In the genomic region with DNA sequence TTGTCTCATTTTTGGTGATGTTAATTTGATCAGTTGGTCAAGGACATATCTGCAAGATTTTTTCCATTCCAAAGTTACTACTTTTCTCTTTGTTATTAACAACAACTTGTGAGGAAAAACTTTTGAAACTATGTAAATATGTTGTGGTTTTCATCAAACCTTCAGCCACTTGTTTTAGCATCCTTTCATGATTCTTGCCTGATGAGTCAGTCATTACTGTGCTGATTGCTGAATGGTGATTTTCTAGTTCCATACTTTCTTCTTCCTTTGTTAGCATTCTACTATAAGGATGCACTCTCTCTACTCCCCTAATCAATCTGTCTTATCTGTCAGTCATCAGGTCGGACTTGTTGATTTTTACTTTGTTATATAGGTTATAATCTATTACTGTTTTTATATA, we compare ENCODE assay signal across 15 cellular contexts. TPM values are rescaled to one million over a fixed set of nuclear protein-coding genes. Genes with fewer than 3 reads are reported as not detected.
DNase-seq lines count a peak whose midpoint lies in the region; ATAC-seq and TF ChIP-seq lines count a peak whose summit lies in the region.
"Had no signal": no experiment of that assay in that cellular context is flagged by ENCODE, and none has a peak within 500 bp of the region (broad histone marks: within the 10 kb centered on the region; RNA-seq: fewer than 3 reads in every experiment).

No MANE protein-coding gene starts in this region.

- no peaks in the 10 kb centered on the region for H3K4me1 ChIP-seq in Peyer's patch
- H3K4me1 ChIP-seq: upper lobe of right lung had no signal

- H3K27ac Mint-ChIP-seq in HFFc6 = peak overlapping the region; percentile 71
- H3K27ac Mint-ChIP-seq in activated T-helper 17 cell treated with anti-CD3 and anti-CD28 coated beads, Interleukin-2, amount 50 U/mL, for 72 hours = peak overlapping the region; percentile 83

- H3K27me3 Mint-ChIP-seq in HFFc6 (ENCODE audit: insufficient read depth) = no peaks in the 10 kb centered on the region
- H3K27me3 Mint-ChIP-seq in activated T-helper 17 cell treated with anti-CD3 and anti-CD28 coated beads, Interleukin-2, amount 50 U/mL, for 72 hours = no peaks in the 10 kb centered on the region
- H3K27me3 Mint-ChIP-seq: naive B cell had no signal

- ATAC-seq in activated T-helper 17 cell treated with anti-CD3 and anti-CD28 coated beads, Interleukin-2, amount 50 U/mL, for 72 hours (replicated peaks) = peak; percentile 40
- ATAC-seq in HG02840 (IDR thresholded peaks at IDR 0.05; ENCODE audit: low FRiP score, unreplicated experiment) (no peak), esophagus mucosa (no peak)
- ATAC-seq: upper lobe of right lung had no signal

- peaks cover 5% of the 10 kb centered on the region; the same call in 1 of the 2 replicates for H3K9me3 Mint-ChIP-seq in HFFc6
- peaks cover 12% of the 10 kb centered on the region for H3K9me3 Mint-ChIP-seq in activated T-helper 17 cell treated with anti-CD3 and anti-CD28 coated beads, Interleukin-2, amount 50 U/mL, for 72 hours

- H3K27me3 ChIP-seq in Peyer's patch = no peaks in the 10 kb centered on the region
- H3K27me3 ChIP-seq: upper lobe of right lung had no signal

- no peaks in the 10 kb centered on the region for H3K9me3 ChIP-seq in Peyer's patch
- H3K9me3 ChIP-seq: upper lobe of right lung had no signal

- peaks cover 65% of the 10 kb centered on the region for H3K36me3 Mint-ChIP-seq in HFFc6 (ENCODE audit: low read depth)
- H3K36me3 Mint-ChIP-seq in activated T-helper 17 cell treated with anti-CD3 and anti-CD28 coated beads, Interleukin-2, amount 50 U/mL, for 72 hours (ENCODE audit: low read depth) = peaks cover 99% of the 10 kb centered on the region

- H3K27ac ChIP-seq in Peyer's patch = no peak overlapping the region
- H3K27ac ChIP-seq: upper lobe of right lung, VCaP had no signal

- peaks cover 0 to 85% (median 0%) of the 10 kb centered on the region in 3 donors for H3K36me3 ChIP-seq in Peyer's patch

- TF ChIP-seq CTCF in HFFc6 (IDR thresholded peaks at IDR 0.05) = no peak
- TF ChIP-seq CTCF in Peyer's patch (IDR thresholded peaks at IDR 0.05) = no peak

- no peak overlapping the region for H3K4me3 ChIP-seq in Peyer's patch
- H3K4me3 ChIP-seq: upper lobe of right lung had no signal

- peaks cover 65% of the 10 kb centered on the region for H3K4me1 Mint-ChIP-seq in HFFc6 (ENCODE audit: low read depth)
- peaks cover 47% of the 10 kb centered on the region for H3K4me1 Mint-ChIP-seq in activated T-helper 17 cell treated with anti-CD3 and anti-CD28 coated beads, Interleukin-2, amount 50 U/mL, for 72 hours

- TF ChIP-seq POLR2A in Peyer's patch (IDR thresholded peaks at IDR 0.05) = no peak

- H3K4me3 Mint-ChIP-seq in HFFc6 = peak overlapping the region; percentile 58
- peak overlapping the region; percentile 59 for H3K4me3 Mint-ChIP-seq in activated T-helper 17 cell treated with anti-CD3 and anti-CD28 coated beads, Interleukin-2, amount 50 U/mL, for 72 hours
- H3K4me3 Mint-ChIP-seq: naive B cell had no signal

- DNase-seq in COLO829 (ENCODE audit: low spot score) (peak; percentile 50), HFFc6 (peak; percentile 82), foreskin melanocyte (peak; percentile 65), HT-29 (ENCODE audit: low spot score) (no peak), Peyer's patch (no peak)
- DNase-seq: amygdala; DMS 273 treated with DMSO at 0.1 percent for 48 hours; naive B cell; NK-92 treated with Interleukin-12 subunit alpha and Interleukin-12 subunit beta, amount 100 ng/mL, for 24 hours; stimulated activated CD4-positive, alpha-beta T cell treated with anti-CD3 and anti-CD28 coated beads, Interleukin-4, amount 100 ng/mL, for 1 hour; upper lobe of right lung had no signal

RNA-seq across cellular contexts. Expression of a gene that starts 10.9 kb away (rescaled TPM):
- total RNA-seq in HFFc6 (2021; fragmentation: NEBNext Ultra II Directional; extraction: Animal tissue kit (Norgen Biotek cat#: 25700)) = 10 to 100 TPM; 37.9 to 51.6 (median 39.7) TPM
- total RNA-seq in activated T-helper 17 cell treated with anti-CD3 and anti-CD28 coated beads, Interleukin-2, amount 50 U/mL, for 72 hours = 10 to 100 TPM; 19.9 to 27.7 TPM
- total RNA-seq in HT-29 (2014; rRNA removed; shearing (Covaris generic)) = 9.1 and 18.7 TPM in 2 replicates
- 10 to 100 TPM; 22.3 to 85.6 (median 48.6) TPM for total RNA-seq in Peyer's patch
- 18.7 TPM for total RNA-seq in esophagus mucosa

Comparison
In these comparisons a context has a peak if more than half of its experiments do, and no peak if none do; other contexts are left out.
1. DNase-seq: peak in COLO829 (single experiment), HFFc6 (single experiment) and foreskin melanocyte (single experiment); none in HT-29 (single experiment) and Peyer's patch (0 of 3).